Comparison of ENCODE assay signal across 8 cellular contexts in genomic region chr6:84139311-84139710, GRCh38.
"Had no signal": no experiment of that assay in that cellular context is flagged by ENCODE, and none has a peak within 500 bp of the region (broad histone marks: within the 10 kb centered on the region; RNA-seq: fewer than 3 reads in every experiment).

No MANE protein-coding gene starts in this region.

- ATAC-seq: HepG2, K562 had no signal

- H3K27ac ChIP-seq: HL-60, KMS-11 had no signal

- H3K9ac ChIP-seq: KMS-11 had no signal

- H3K4me3 Mint-ChIP-seq: IgD-negative memory B cell had no signal

- H3K4me3 ChIP-seq: K562 had no signal

- H3K27me3 Mint-ChIP-seq: IgD-negative memory B cell had no signal

- H3K4me1 Mint-ChIP-seq: IgD-negative memory B cell had no signal

- DNase-seq: IMR-90, KBM-7, KG1 had no signal

- H3K9me3 Mint-ChIP-seq: IgD-negative memory B cell had no signal
